In the genomic region with DNA sequence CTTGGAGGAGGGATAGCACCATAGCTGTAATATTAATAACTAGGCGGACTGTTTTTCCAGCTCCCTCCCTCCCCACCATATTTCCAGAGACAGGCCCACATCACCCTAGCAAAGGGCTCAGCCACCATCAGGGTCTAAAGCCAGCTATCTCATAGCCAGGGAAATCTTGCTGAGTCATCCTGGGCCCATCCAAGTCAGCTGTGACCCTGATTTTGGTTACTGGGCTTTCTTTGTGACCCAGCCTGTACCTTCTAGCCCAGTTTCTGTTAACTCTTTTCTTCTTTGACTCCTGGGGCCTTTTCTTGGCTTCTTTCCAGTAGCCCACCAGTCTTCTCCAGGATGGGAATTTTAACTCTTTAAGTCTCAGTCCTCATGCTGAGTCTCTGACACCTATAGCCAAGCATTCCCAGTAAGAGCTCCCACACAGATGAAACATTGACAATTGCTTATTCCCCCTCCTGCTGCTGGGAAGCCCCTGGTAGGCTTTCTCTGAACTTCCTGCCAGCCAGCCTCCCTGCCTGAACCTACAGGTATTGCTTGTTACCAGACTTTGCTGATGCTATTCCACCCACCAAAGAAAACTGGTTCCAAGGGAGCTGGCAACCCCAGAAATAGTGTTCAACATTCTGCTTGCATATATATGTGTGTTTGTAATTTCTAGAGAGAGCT, we compare ENCODE assay signal across 13 cellular contexts. TPM values are rescaled to one million over a fixed set of nuclear protein-coding genes. Genes with fewer than 3 reads are reported as not detected.
DNase-seq lines count a peak whose midpoint lies in the region; ATAC-seq lines count a peak whose summit lies in the region.
"Had no signal": no experiment of that assay in that cellular context is flagged by ENCODE, and none has a peak within 500 bp of the region (broad histone marks: within the 10 kb centered on the region; RNA-seq: fewer than 3 reads in every experiment).

No MANE protein-coding gene starts in this region.

- no peaks in the 10 kb centered on the region for H3K79me1 ChIP-seq in mesendoderm (ENCODE audit: low read length)

- no peak overlapping the region for H2AK5ac ChIP-seq in mesendoderm (ENCODE audit: low read length)

- H3K4me1 ChIP-seq in GM23248 (ENCODE audit: insufficient read depth), result no peaks in the 10 kb centered on the region
- no peaks in the 10 kb centered on the region for H3K4me1 ChIP-seq in mesendoderm (ENCODE audit: control insufficient read depth, low read depth, low read length)
- H3K4me1 ChIP-seq: colonic mucosa had no signal

- H3K79me2 ChIP-seq in GM23248 (ENCODE audit: insufficient read depth) (no peaks in the 10 kb centered on the region), mesendoderm (ENCODE audit: control insufficient read depth, insufficient read depth, low read length) (no peaks in the 10 kb centered on the region)

- H3K4ac ChIP-seq in mesendoderm (ENCODE audit: low read depth, low read length), result no peak overlapping the region

- H3K56ac ChIP-seq in mesendoderm (ENCODE audit: low read length), result peak overlapping the region; percentile 46

- DNase-seq in GM23248 (peak; percentile 18), NCI-H69 (lab: John Stamatoyannopoulos, UW) (peak; percentile 0), mesendoderm (peak; percentile 46), GDM1 (lab: John Stamatoyannopoulos, UW) (no peak), NCI-H187 treated with DMSO at 0.1 percent for 48 hours (lab: John Stamatoyannopoulos, UW) (no peak)
- DNase-seq: activated CD8-positive, alpha-beta memory T cell treated with anti-CD3 and anti-CD28 coated beads, Interleukin-2, amount 50 U/mL, for 48 hours; colonic mucosa; GF-D8; NCI-H1417; SK-N-SH had no signal

- no peaks in the 10 kb centered on the region for H3K9me3 ChIP-seq in GM23248 (ENCODE audit: low read depth)
- H3K9me3 ChIP-seq: colonic mucosa, SK-N-SH had no signal

- H3K4me3 ChIP-seq in GM23248 (no peak overlapping the region), mesendoderm (ENCODE audit: low read length) (no peak overlapping the region)
- H3K4me3 ChIP-seq: colonic mucosa had no signal

- H2BK120ac ChIP-seq in mesendoderm (ENCODE audit: low read depth, low read length), result peak overlapping the region; percentile 64

- H4K20me1 ChIP-seq in GM23248 (ENCODE audit: insufficient read depth), result no peaks in the 10 kb centered on the region

- H3K27me3 ChIP-seq in GM23248 (replicated peaks; ENCODE audit: insufficient read depth), result 0 out of 2 replicates have a peak, but pooled peaks cover 3% of the 10 kb centered on the region
- H3K27me3 ChIP-seq in mesendoderm (ENCODE audit: insufficient read depth, low read length, poor library complexity), result no peaks in the 10 kb centered on the region
- H3K27me3 ChIP-seq: colonic mucosa had no signal

- H2AFZ ChIP-seq in GM23248, result no peak overlapping the region

- peak; percentile 73 for ATAC-seq in GM18508 (IDR thresholded peaks at IDR 0.05; ENCODE audit: insufficient read depth, unreplicated experiment)
- no peak for ATAC-seq in HG03108 (IDR thresholded peaks at IDR 0.05; ENCODE audit: unreplicated experiment)
- ATAC-seq in HG03457 (IDR thresholded peaks at IDR 0.05; ENCODE audit: unreplicated experiment), result no peak

- H3K9ac ChIP-seq in GM23248, result no peak overlapping the region
- H3K9ac ChIP-seq in mesendoderm (ENCODE audit: low read length), result no peak overlapping the region
- H3K9ac ChIP-seq: SK-N-SH had no signal

- in situ Hi-C loops in GM23248 (cut with MboI), result no loop called here

- no peak overlapping the region for H3K23ac ChIP-seq in mesendoderm (ENCODE audit: low read length)

- H3K9me2 ChIP-seq in GM23248 (ENCODE audit: insufficient read depth), result no peaks in the 10 kb centered on the region
- H3K9me2 ChIP-seq: SK-N-SH had no signal

- peak overlapping the region; percentile 90 for H3K18ac ChIP-seq in mesendoderm (ENCODE audit: low read length)

- peak overlapping the region; percentile 18 for H2BK5ac ChIP-seq in mesendoderm (ENCODE audit: low read length)

- H2BK15ac ChIP-seq in mesendoderm (replicated peaks; ENCODE audit: low read depth), result no peak overlapping the region

- H3F3A ChIP-seq in GM23248 (ENCODE audit: insufficient read depth), result no peaks in the 10 kb centered on the region

- peak overlapping the region; percentile 5 for H4K5ac ChIP-seq in mesendoderm (ENCODE audit: low read length)

- H3K4me2 ChIP-seq in GM23248 (ENCODE audit: unreplicated experiment), result no peak overlapping the region
- H3K4me2 ChIP-seq in mesendoderm (ENCODE audit: low read length), result no peak overlapping the region
- H3K4me2 ChIP-seq: SK-N-SH had no signal

- H3K36me3 ChIP-seq in GM23248 (ENCODE audit: low read depth) (no peaks in the 10 kb centered on the region), mesendoderm (ENCODE audit: control insufficient read depth, insufficient read depth, low read length) (no peaks in the 10 kb centered on the region)
- H3K36me3 ChIP-seq: colonic mucosa had no signal

- no peak overlapping the region for H3K27ac ChIP-seq in GM23248
- H3K27ac ChIP-seq in mesendoderm (ENCODE audit: low read depth, low read length), result peak overlapping the region; percentile 1
- H3K27ac ChIP-seq: colonic mucosa had no signal

- H4K8ac ChIP-seq in mesendoderm (ENCODE audit: low read depth, low read length), result no peak overlapping the region

- 71 to 72% methylated on average over 1 of the region's 1 CpG for WGBS in GM23248 (ENCODE audit: low coverage in 1 of 2, low lambda C conversion rate in 2 of 2, missing lambda C conversion rate in 2 of 2), 2 experiments
- WGBS in mesendoderm (ENCODE audit: extremely low coverage, insufficient coverage, low lambda C conversion rate), result no CpG with 5 or more reads among the region's 1 CpG

RNA-seq across cellular contexts. Expression of gene ADO, which starts 34.8 kb away (rescaled TPM):
- 37.7 and 38.8 TPM in 2 replicates for total RNA-seq in GM23248 (2014; rRNA removed; shearing (Covaris generic))
- 4.5 and 5.5 TPM in 2 replicates for polyA plus RNA-seq in GM23248 (2016; fragmentation: Nextera tagmentation; extraction: Ambion mirVana)
- 22.4 TPM for polyA plus RNA-seq in mesendoderm (2013, experiment 1 of 2)
- 22.3 TPM for polyA plus RNA-seq in mesendoderm (2013, experiment 2 of 2)

RNA-seq across cellular contexts. Expression of gene EGR2, which starts 46.5 kb away (rescaled TPM):
- 0.76 and 1.1 TPM in 2 replicates for total RNA-seq in GM23248 (2014; rRNA removed; shearing (Covaris generic))
- 2.2 and 2.6 TPM in 2 replicates for polyA plus RNA-seq in GM23248 (2016; fragmentation: Nextera tagmentation; extraction: Ambion mirVana)
- 0.45 TPM for polyA plus RNA-seq in mesendoderm (2013, experiment 1 of 2)
- polyA plus RNA-seq in mesendoderm (2013, experiment 2 of 2), result 0.55 TPM

Comparison
In these comparisons a context has a peak if more than half of its experiments do, and no peak if none do; other contexts are left out.
1. DNase-seq: peak in GM23248 (single experiment), NCI-H69 (single experiment) and mesendoderm (single experiment); none in GDM1 (single experiment) and NCI-H187 treated with DMSO at 0.1 percent for 48 hours (single experiment).